In the genomic region with DNA sequence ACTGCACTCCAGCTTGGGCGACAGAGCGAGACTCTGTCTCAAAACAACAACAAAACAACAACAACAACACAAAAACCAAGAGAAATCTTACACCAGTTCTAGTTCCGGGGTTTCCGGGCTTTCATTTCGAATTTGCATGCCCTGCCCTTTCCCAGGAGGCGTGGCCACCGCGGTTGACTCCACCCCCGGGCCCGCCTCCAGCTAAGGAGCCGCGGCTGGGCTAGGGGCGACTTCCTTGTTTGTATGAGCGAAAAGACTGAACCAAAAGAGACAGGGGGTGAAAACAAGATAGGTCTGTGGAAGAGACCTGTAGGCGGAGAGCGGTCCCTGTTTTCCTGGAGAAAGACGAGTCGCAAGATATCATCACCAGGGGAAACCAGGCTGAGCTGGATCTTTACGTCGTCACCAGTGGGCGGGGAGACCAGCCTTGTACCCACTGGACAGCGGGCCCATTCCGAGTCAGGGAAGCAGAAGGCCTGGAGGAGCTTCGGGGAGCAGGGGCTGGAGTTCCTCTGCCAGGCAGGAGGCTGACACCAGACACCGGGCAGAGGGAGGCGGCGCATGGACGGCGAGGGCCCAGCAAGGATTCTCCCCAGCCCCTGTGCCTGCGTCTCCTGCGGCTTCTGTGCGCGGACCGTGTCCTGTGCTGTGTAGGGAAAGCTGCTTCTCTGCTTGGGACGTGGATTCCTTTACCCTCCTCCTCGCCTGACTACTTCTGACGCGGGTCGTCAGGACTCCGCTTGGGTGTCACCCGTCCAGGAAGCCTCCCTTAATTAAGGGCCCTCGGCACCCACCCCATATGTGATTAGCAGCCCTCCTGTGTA, we compare ENCODE assay signal across 8 cellular contexts. TPM values are rescaled to one million over a fixed set of nuclear protein-coding genes. Genes with fewer than 3 reads are reported as not detected.
DNase-seq lines count a peak whose midpoint lies in the region; ATAC-seq and TF ChIP-seq lines count a peak whose summit lies in the region.

No MANE protein-coding gene starts in this region.

- H3K27ac ChIP-seq in left lung, result peak overlapping the region; percentile 98 to 100

- peak; percentile 77 for ATAC-seq in GM19035 (IDR thresholded peaks at IDR 0.05; ENCODE audit: unreplicated experiment)
- ATAC-seq in HG03457 (IDR thresholded peaks at IDR 0.05; ENCODE audit: unreplicated experiment), result peak; percentile 42
- peak; percentile 92 for ATAC-seq in left lung

- DNase-seq in AG09309 (ENCODE audit: low read depth) (peak; percentile 81), NCI-H69 (lab: John Stamatoyannopoulos, UW) (peak; percentile 97), dedifferentiated amniotic fluid mesenchymal stem cell (ENCODE audit: extremely low spot score) (peak; percentile 91), left lung (peak; percentile 94 to 96)
- peak; percentile 88 for DNase-seq in activated CD4-positive, alpha-beta T cell treated with anti-CD3 and anti-CD28 coated beads, Interleukin-2, amount 50 U/mL, for 1 hour
- DNase-seq in stimulated activated CD4-positive, alpha-beta T cell treated with anti-CD3 and anti-CD28 coated beads, Interleukin-2, amount 100 ng/mL, for 4 hours (ENCODE audit: low read depth), result peak; percentile 83

- TF ChIP-seq CTCF in AG09309 (IDR thresholded peaks at IDR 0.05; ENCODE audit: control insufficient read depth, insufficient read depth, low read depth, low read length, missing control alignments), result no peak
- TF ChIP-seq CTCF in left lung (IDR thresholded peaks at IDR 0.05), result no peak

- no peaks in the 10 kb centered on the region for H3K9me3 ChIP-seq in left lung

- H3K36me3 ChIP-seq in left lung, result no peaks in the 10 kb centered on the region

- intact Hi-C loops in left lung (cut with DNase I), result no loop called here

- H3K27me3 ChIP-seq in left lung, result no peaks in the 10 kb centered on the region

- H3K4me3 ChIP-seq in AG09309 (ENCODE audit: control insufficient read depth, low read depth, low read length) (peak overlapping the region; percentile 63), left lung (peak overlapping the region; percentile 55 to 58)

- H3K4me1 ChIP-seq in left lung, result peaks cover 4 to 21% of the 10 kb centered on the region in 2 donors

RNA-seq across cellular contexts. Expression of a gene that starts 10.4 kb away (rescaled TPM):
- 10 to 100 TPM in 1 of 2 donors, 1 to 10 TPM in 1; 9.9 to 13.0 TPM for total RNA-seq in left lung

Comparison
In these comparisons a context has a peak if more than half of its experiments do, and no peak if none do; other contexts are left out.
1. Peak in every context shown above with its lines: DNase-seq, ATAC-seq, H3K4me3 ChIP-seq and H3K27ac ChIP-seq.
2. ATAC-seq: peak in every context shown above with its lines; median percentile 92 in left lung; 77 in GM19035; 42 in HG03457.